In the genomic region with DNA sequence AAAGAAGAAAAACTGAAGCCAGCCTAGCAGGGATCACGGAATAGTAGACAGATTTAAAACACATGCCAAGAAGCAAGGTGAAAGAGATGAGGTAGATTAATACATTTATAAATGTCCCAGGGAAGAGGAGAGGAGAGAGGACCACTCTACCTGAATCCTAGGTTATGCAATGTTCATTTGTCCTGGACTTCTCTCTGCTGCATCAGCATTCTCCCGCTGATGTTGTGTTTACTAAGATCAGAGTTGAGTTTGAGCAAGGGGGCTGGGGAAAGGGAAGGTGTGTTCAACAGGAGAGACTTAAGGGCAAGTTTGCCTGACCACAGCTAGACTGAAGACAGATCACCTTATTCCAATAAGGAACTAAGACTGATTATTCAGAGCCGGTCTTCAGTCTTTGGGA, we compare ENCODE assay signal across 27 cellular contexts. TPM values are rescaled to one million over a fixed set of nuclear protein-coding genes. Genes with fewer than 3 reads are reported as not detected.
DNase-seq lines count a peak whose midpoint lies in the region; ATAC-seq, FAIRE-seq and TF ChIP-seq lines count a peak whose summit lies in the region.
"Had no signal": no experiment of that assay in that cellular context is flagged by ENCODE, and none has a peak within 500 bp of the region (broad histone marks: within the 10 kb centered on the region; RNA-seq: fewer than 3 reads in every experiment).

No MANE protein-coding gene starts in this region.

- peak overlapping the region; percentile 79 for H3K4me3 Mint-ChIP-seq in CD4-positive, alpha-beta T cell
- peak overlapping the region; percentile 21 for H3K4me3 Mint-ChIP-seq in nephron progenitor cell

- in situ Hi-C loops in K562 (cut with MboI) = no loop called here

- H3K27ac ChIP-seq in CD4-positive, alpha-beta T cell (ENCODE audit: low read depth, low read length) = no peak overlapping the region
- H3K27ac ChIP-seq in K562 (ENCODE audit: extremely low read depth, low read depth, low read length) = peak overlapping the region; percentile 66; the same call in 1 of the 3 replicates
- H3K27ac ChIP-seq: C4-2B had no signal

- WGBS in K562 (ENCODE audit: insufficient coverage, low coverage, missing lambda C conversion rate) = 87% methylated on average over 2 of the region's 3 CpGs

- H3K79me2 ChIP-seq in Loucy (ENCODE audit: insufficient read depth, low read length) (peaks cover 32% of the 10 kb centered on the region), K562 (ENCODE audit: control insufficient read depth, insufficient read depth, low read length) (peaks cover 37% of the 10 kb centered on the region)

- no peak overlapping the region for H3K4me2 ChIP-seq in Loucy (ENCODE audit: low read depth, low read length, poor library complexity, severe bottlenecking)
- H3K4me2 ChIP-seq in K562 (ENCODE audit: insufficient read depth, low read length) = no peak overlapping the region

- no peak for TF ChIP-seq RAD21 in K562 (CRISPR knock-in tag; conservative IDR thresholded peaks at IDR 0.05 in 1 of 2, IDR thresholded peaks at IDR 0.05 in 1 of 2)

- H3K36me3 Mint-ChIP-seq in CD4-positive, alpha-beta T cell (ENCODE audit: low read depth) = peaks cover 4% of the 10 kb centered on the region
- H3K36me3 Mint-ChIP-seq in nephron progenitor cell (ENCODE audit: low read depth) = peaks cover 10% of the 10 kb centered on the region
- H3K36me3 Mint-ChIP-seq: activated naive CD4-positive, alpha-beta T cell treated with anti-CD3 and anti-CD28 coated beads, Interleukin-2, amount 50 U/mL, for 24 hours had no signal

- TF ChIP-seq POLR2A in K562 (conservative IDR thresholded peaks at IDR 0.05) = no peak

- TF ChIP-seq EP300 in K562 (IDR thresholded peaks at IDR 0.05; ENCODE audit: low read length) = no peak

- POLR2A ChIA-PET in CD4-positive, alpha-beta T cell (lab: Charles Lee) = no interaction called here
- POLR2A ChIA-PET in K562 (lab: Yijun Ruan, JAX) = interaction anchor here (0.8 to 1.2 kb wide), 3 partner anchors 16 to 564 kb away, joined by 3 to 4 read pairs (median 3); no protein-coding TSS in a partner anchor

- CTCF ChIA-PET in CD4-positive, alpha-beta T cell (lab: Charles Lee) = no interaction called here
- CTCF ChIA-PET in K562 (lab: Yijun Ruan, JAX; ENCODE audit: low intra/inter-chr PET ratio) = no interaction called here

- H3K4me1 ChIP-seq in Loucy (ENCODE audit: insufficient read depth, low read length, poor library complexity, severe bottlenecking) = peaks cover 28% of the 10 kb centered on the region
- H3K4me1 ChIP-seq in K562 (replicated peaks in 1 of 2; ENCODE audit: control insufficient read depth in 2 of 2, insufficient read depth in 2 of 2, low read length in 2 of 2) = peaks cover 8 to 10% of the 10 kb centered on the region in 2 experiments; a peak in 4 of 5 replicates

- H3K4me3 ChIP-seq in Loucy (ENCODE audit: low read length, poor library complexity, severe bottlenecking) = no peak overlapping the region
- H3K4me3 ChIP-seq in K562 = no peak overlapping the region

- H3K9me1 ChIP-seq in K562 (ENCODE audit: control insufficient read depth, insufficient read depth, low read length) = no peaks in the 10 kb centered on the region

- BruUV-seq in K562 (replicated peaks; lab: Mats Ljungman, UMichigan) = no TSS peak

- no peak overlapping the region for H3K9ac ChIP-seq in Loucy (ENCODE audit: low read depth, low read length, poor library complexity, severe bottlenecking)
- H3K9ac ChIP-seq in K562 (ENCODE audit: insufficient read depth in 1 of 2, low read depth in 2 of 2, low read length in 2 of 2) = no peak overlapping the region

- intact Hi-C loops in CD4-positive, alpha-beta T cell (cut with DNase I, micrococcal nuclease) = loop anchor here in 1 of 2 experiments (2.0 to 10.0 kb wide), 5 partner anchors 99 to 1069 kb away; partner anchors contain the start of genes EAF2, HACD2, HSPBAP1 and IQCB1
- intact Hi-C loops in K562 (cut with micrococcal nuclease) = loop anchor here (5.0 kb wide), 1 partner anchor 59 kb away; no protein-coding TSS in a partner anchor

- peak overlapping the region; percentile 66; the same call in 1 of the 2 replicates for H2AFZ ChIP-seq in Loucy (ENCODE audit: low read length)
- H2AFZ ChIP-seq in K562 (ENCODE audit: low read depth, low read length) = peak overlapping the region; percentile 97

- H3K4me1 Mint-ChIP-seq in CD4-positive, alpha-beta T cell (ENCODE audit: low read depth) = peaks cover 29% of the 10 kb centered on the region
- peaks cover 36% of the 10 kb centered on the region for H3K4me1 Mint-ChIP-seq in nephron progenitor cell

- H3K9me2 ChIP-seq in Loucy (replicated peaks; ENCODE audit: low read depth, low read length) = no peaks in the 10 kb centered on the region

- no peak for DNase-seq in CD4-positive, alpha-beta T cell
- DNase-seq in K562 (ENCODE audit: extremely low read depth in 1 of 4, low spot score in 3 of 4) (no peak), nephron progenitor cell (no peak), NCI-H510A treated with DMSO at 0.1 percent for 48 hours (lab: John Stamatoyannopoulos, UW) (no peak), SIG-M5 (lab: John Stamatoyannopoulos, UW) (no peak)
- DNase-seq: activated T-cell treated with anti-CD3 and anti-CD28 coated beads, Interleukin-2, amount 50 U/mL, for 48 hours; aorta; central memory CD4-positive, alpha-beta T cell; DMS 273 treated with DMSO at 0.1 percent for 48 hours; kidney glomerular epithelial cell; NCI-H2081; NCI-H345; NCI-H82; occipital lobe; OCI-M1; stimulated activated CD4-positive, alpha-beta T cell treated with anti-CD3 and anti-CD28 coated beads, Interleukin-4, amount 100 ng/mL, for 24 hours; stimulated activated naive CD4-positive, alpha-beta T cell; testis had no signal

- no peak overlapping the region for H3K27ac Mint-ChIP-seq in CD4-positive, alpha-beta T cell
- H3K27ac Mint-ChIP-seq in nephron progenitor cell = no peak overlapping the region
- H3K27ac Mint-ChIP-seq: activated naive CD4-positive, alpha-beta T cell treated with anti-CD3 and anti-CD28 coated beads, Interleukin-2, amount 50 U/mL, for 24 hours had no signal

- H3F3A ChIP-seq in Loucy (ENCODE audit: low read depth) = no peaks in the 10 kb centered on the region

- no peaks in the 10 kb centered on the region for H3K9me3 ChIP-seq in CD4-positive, alpha-beta T cell (ENCODE audit: control insufficient read depth, low read length)
- no peaks in the 10 kb centered on the region for H3K9me3 ChIP-seq in Loucy (ENCODE audit: insufficient read depth, low read depth, low read length)
- no peaks in the 10 kb centered on the region for H3K9me3 ChIP-seq in K562 (replicated peaks; ENCODE audit: control insufficient read depth, insufficient read depth, low read depth, low read length)
- H3K9me3 ChIP-seq: right atrium auricular region, spleen, testis had no signal

- no peak for ATAC-seq in CD4-positive, alpha-beta T cell (ENCODE audit: poor library complexity)
- ATAC-seq in K562 (no peak), HG02938 (IDR thresholded peaks at IDR 0.05; ENCODE audit: unreplicated experiment) (no peak)
- ATAC-seq: activated CD4-positive, CD25-positive, alpha-beta regulatory T cell treated with anti-CD3 and anti-CD28 coated beads, Interleukin-2, amount 50 U/mL, for 24 hours; Right ventricle myocardium inferior had no signal

- H3K9me3 Mint-ChIP-seq in CD4-positive, alpha-beta T cell = no peaks in the 10 kb centered on the region
- H3K9me3 Mint-ChIP-seq in nephron progenitor cell = no peaks in the 10 kb centered on the region
- H3K9me3 Mint-ChIP-seq: activated naive CD4-positive, alpha-beta T cell treated with anti-CD3 and anti-CD28 coated beads, Interleukin-2, amount 50 U/mL, for 24 hours; IgD-negative memory B cell had no signal

- H4K20me1 ChIP-seq in Loucy (ENCODE audit: insufficient read depth, low read length, poor library complexity, severe bottlenecking) (peaks cover 31% of the 10 kb centered on the region), K562 (replicated peaks; ENCODE audit: control insufficient read depth, insufficient read depth, low read length) (peaks cover 9% of the 10 kb centered on the region; the same call in 1 of the 2 replicates)

- H3K36me3 ChIP-seq in Loucy (ENCODE audit: insufficient read depth, low read length) = no peaks in the 10 kb centered on the region
- no peaks in the 10 kb centered on the region for H3K36me3 ChIP-seq in K562 (ENCODE audit: control insufficient read depth, insufficient read depth, low read length)
- H3K36me3 ChIP-seq: right atrium auricular region, spleen had no signal

- no peaks in the 10 kb centered on the region for H3K27me3 ChIP-seq in CD4-positive, alpha-beta T cell (ENCODE audit: control insufficient read depth, insufficient read depth, low read length)
- H3K27me3 ChIP-seq in Loucy (ENCODE audit: insufficient read depth, low read length, poor library complexity, severe bottlenecking) (no peaks in the 10 kb centered on the region), K562 (ENCODE audit: control insufficient read depth in 2 of 2, insufficient read depth in 2 of 2, low read length in 2 of 2) (no peaks in the 10 kb centered on the region)
- H3K27me3 ChIP-seq: right atrium auricular region, spleen, testis had no signal

- FAIRE-seq in K562 (lab: Jason Lieb, UNC) = no peak

- no peaks in the 10 kb centered on the region for H3K27me3 Mint-ChIP-seq in CD4-positive, alpha-beta T cell
- peaks cover 21% of the 10 kb centered on the region for H3K27me3 Mint-ChIP-seq in nephron progenitor cell (ENCODE audit: low read depth, poor library complexity)
- H3K27me3 Mint-ChIP-seq: activated naive CD4-positive, alpha-beta T cell treated with anti-CD3 and anti-CD28 coated beads, Interleukin-2, amount 50 U/mL, for 24 hours; IgD-negative memory B cell had no signal

- TF ChIP-seq CTCF in CD4-positive, alpha-beta T cell (IDR thresholded peaks at IDR 0.05) = no peak
- TF ChIP-seq CTCF in Loucy (conservative IDR thresholded peaks at IDR 0.05; ENCODE audit: low read length) (no peak), K562 (IDR thresholded peaks at IDR 0.05 in 2 of 3, conservative IDR thresholded peaks at IDR 0.05 in 1 of 3; ENCODE audit: insufficient read depth in 2 of 3, low read depth in 1 of 3, low read length in 3 of 3) (no peak), nephron progenitor cell (IDR thresholded peaks at IDR 0.05) (no peak)

RNA-seq across cellular contexts. Expression of gene KPNA1, which starts 1.1 kb away (rescaled TPM):
- total RNA-seq in CD4-positive, alpha-beta T cell = 10 to 100 TPM; 46.2 to 49.8 TPM
- 28.4 and 78.0 TPM in 2 replicates for total RNA-seq in K562 (2011; cell fraction: chromatin; rRNA removed; ENCODE audit: low replicate concordance)
- 11.2 and 15.4 TPM in 2 replicates for total RNA-seq in K562 (2011; cell fraction: nucleolus; rRNA removed)
- 30.3 and 42.8 TPM in 2 replicates for total RNA-seq in K562 (2011; cell fraction: nucleoplasm; rRNA removed)
- total RNA-seq in K562 (2014; rRNA removed) = 21.9 and 27.5 TPM in 2 replicates
- 40.9 and 47.3 TPM in 2 replicates for total RNA-seq in K562 (2014; rRNA removed; fragmentation: Illumina TruSeq; extraction: Trizol)
- 26.7 and 33.5 TPM in 2 replicates for total RNA-seq in K562 (2015; rRNA removed; fragmentation: Illumina TruSeq; extraction: Trizol)
- 51.4 and 53.8 TPM in 2 replicates for total RNA-seq in K562 (2021)
- 33.1 and 44.1 TPM in 2 replicates for polyA plus RNA-seq in K562 (2011; rRNA removed)
- polyA plus RNA-seq in K562 (2011; cell fraction: cytosol; rRNA removed) = 25.6 and 28.2 TPM in 2 replicates
- 22.8 and 23.0 TPM in 2 replicates for polyA plus RNA-seq in K562 (2011; cell fraction: nucleus; rRNA removed)
- 18.4 and 26.6 TPM in 2 replicates for polyA plus RNA-seq in K562 (2012)
- 47.0 and 51.9 TPM in 2 replicates for polyA plus RNA-seq in K562 (2014; fragmentation: Illumina TruSeq; extraction: Trizol)
- polyA plus RNA-seq in K562 (2014; fragmentation: Nextera tagmentation; extraction: Ambion mirVana) = 10 to 100 TPM in 1 of 2 experiments, 1 to 10 TPM in 1; 9.3 to 11.7 TPM
- polyA plus RNA-seq in K562 (2014; rRNA removed) = 23.9 and 24.3 TPM in 2 replicates
- 52.4 and 53.3 TPM in 2 replicates for polyA minus RNA-seq in K562 (2011; rRNA and poly(A)+ RNA removed)
- 27.5 and 27.6 TPM in 2 replicates for polyA minus RNA-seq in K562 (2011; cell fraction: cytosol; rRNA and poly(A)+ RNA removed)
- polyA minus RNA-seq in K562 (2011; cell fraction: nucleus; rRNA and poly(A)+ RNA removed) = 11.0 and 20.5 TPM in 2 replicates

RNA-seq across cellular contexts. Expression of gene PARP9, which starts 48.2 kb away (rescaled TPM):
- total RNA-seq in CD4-positive, alpha-beta T cell = 10 to 100 TPM; 13.2 to 14.4 TPM
- total RNA-seq in K562 (2011; cell fraction: chromatin; rRNA removed; ENCODE audit: low replicate concordance) = 2.4 and 4.9 TPM in 2 replicates
- total RNA-seq in K562 (2011; cell fraction: nucleolus; rRNA removed) = 1.1 and 1.2 TPM in 2 replicates
- total RNA-seq in K562 (2011; cell fraction: nucleoplasm; rRNA removed) = 1.7 and 3.3 TPM in 2 replicates
- total RNA-seq in K562 (2014; rRNA removed) (2.7 and 2.8 TPM in 2 replicates), K562 (2014; rRNA removed; fragmentation: Illumina TruSeq; extraction: Trizol) (3.1 and 3.9 TPM in 2 replicates), K562 (2015; rRNA removed; fragmentation: Illumina TruSeq; extraction: Trizol) (3.8 TPM in 2 replicates), K562 (2021) (3.1 and 3.4 TPM in 2 replicates)
- polyA plus RNA-seq in K562 (2011; rRNA removed) (1.5 and 3.9 TPM in 2 replicates), K562 (2014; fragmentation: Illumina TruSeq; extraction: Trizol) (4.4 and 4.8 TPM in 2 replicates), K562 (2014; fragmentation: Nextera tagmentation; extraction: Ambion mirVana) (1 to 10 TPM; 2.1 to 3.2 TPM), K562 (2014; rRNA removed) (3.5 and 3.8 TPM in 2 replicates)
- 1.2 and 1.8 TPM in 2 replicates for polyA plus RNA-seq in K562 (2011; cell fraction: cytosol; rRNA removed)
- polyA plus RNA-seq in K562 (2011; cell fraction: nucleus; rRNA removed) = 1.4 and 2.3 TPM in 2 replicates
- polyA plus RNA-seq in K562 (2012) = 2.9 and 4.9 TPM in 2 replicates
- 1.5 and 2.4 TPM in 2 replicates for polyA minus RNA-seq in K562 (2011; rRNA and poly(A)+ RNA removed)
- 0.46 and 0.76 TPM in 2 replicates for polyA minus RNA-seq in K562 (2011; cell fraction: cytosol; rRNA and poly(A)+ RNA removed)
- 0.44 and 0.54 TPM in 2 replicates for polyA minus RNA-seq in K562 (2011; cell fraction: nucleus; rRNA and poly(A)+ RNA removed)

RNA-seq across cellular contexts. Expression of gene DTX3L, which starts 48.3 kb away (rescaled TPM):
- 10 to 100 TPM; 15.4 to 18.6 TPM for total RNA-seq in CD4-positive, alpha-beta T cell
- total RNA-seq in K562 (2011; cell fraction: chromatin; rRNA removed; ENCODE audit: low replicate concordance) = 1.5 and 5.0 TPM in 2 replicates
- total RNA-seq in K562 (2011; cell fraction: nucleolus; rRNA removed) = 1.2 TPM in 2 replicates
- total RNA-seq in K562 (2011; cell fraction: nucleoplasm; rRNA removed) = 2.9 and 4.2 TPM in 2 replicates
- total RNA-seq in K562 (2014; rRNA removed) (3.0 and 4.1 TPM in 2 replicates), K562 (2014; rRNA removed; fragmentation: Illumina TruSeq; extraction: Trizol) (6.0 and 7.0 TPM in 2 replicates), K562 (2015; rRNA removed; fragmentation: Illumina TruSeq; extraction: Trizol) (6.0 and 6.5 TPM in 2 replicates), K562 (2021) (6.2 and 6.6 TPM in 2 replicates)
- polyA plus RNA-seq in K562 (2011; rRNA removed) (1.0 and 2.3 TPM in 2 replicates), K562 (2014; fragmentation: Illumina TruSeq; extraction: Trizol) (4.9 and 6.0 TPM in 2 replicates), K562 (2014; fragmentation: Nextera tagmentation; extraction: Ambion mirVana) (1 to 10 TPM; 2.3 to 2.5 TPM), K562 (2014; rRNA removed) (3.0 and 3.4 TPM in 2 replicates)
- polyA plus RNA-seq in K562 (2011; cell fraction: cytosol; rRNA removed) = 0.97 and 1.0 TPM in 2 replicates
- 0.59 and 0.94 TPM in 2 replicates for polyA plus RNA-seq in K562 (2011; cell fraction: nucleus; rRNA removed)
- 3.8 and 6.1 TPM in 2 replicates for polyA plus RNA-seq in K562 (2012)
- polyA minus RNA-seq in K562 (2011; rRNA and poly(A)+ RNA removed) = 2.0 and 2.8 TPM in 2 replicates
- polyA minus RNA-seq in K562 (2011; cell fraction: cytosol; rRNA and poly(A)+ RNA removed) = 1.9 and 2.5 TPM in 2 replicates
- 0.54 and 0.56 TPM in 2 replicates for polyA minus RNA-seq in K562 (2011; cell fraction: nucleus; rRNA and poly(A)+ RNA removed)
